ENCODE assay signal across 35 cellular contexts in the genomic region with DNA sequence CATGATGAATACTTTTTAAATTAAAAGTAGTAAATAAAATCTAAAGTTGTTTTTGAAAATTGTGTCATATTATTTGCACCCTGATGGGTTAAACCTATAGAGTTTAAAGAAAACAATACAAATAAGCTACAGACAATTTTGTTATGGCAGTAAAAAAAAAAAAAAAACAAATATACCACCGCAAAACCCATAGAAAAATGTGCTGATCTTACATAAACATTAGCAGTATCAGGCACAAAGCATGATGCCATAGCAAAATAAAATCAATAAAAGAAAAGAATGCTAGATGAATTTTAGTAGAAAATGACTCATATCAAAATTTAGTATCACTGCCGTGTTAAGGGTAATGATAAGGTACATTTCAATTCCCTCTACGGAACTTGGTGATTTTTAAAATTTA.
"Had no signal": no experiment of that assay in that cellular context is flagged by ENCODE, and none has a peak within 500 bp of the region (broad histone marks: within the 10 kb centered on the region; RNA-seq: fewer than 3 reads in every experiment).

No MANE protein-coding gene starts in this region.

- H3K4me3 ChIP-seq: MG63 had no signal

- H3K27me3 ChIP-seq: MG63 had no signal

- DNase-seq: Karpas-422, Kasumi-1, MG63, MM.1S, MV-4-11, NCI-H1048, NCI-H1092, NCI-H1092 treated with DMSO at 0.1 percent for 48 hours, NCI-H1105, NCI-H1105 treated with DMSO at 0.1 percent for 48 hours, NCI-H1417, NCI-H1417 treated with DMSO at 0.1 percent for 48 hours, NCI-H1436, NCI-H1436 treated with DMSO at 0.1 percent for 48 hours, NCI-H146, NCI-H1694, NCI-H1694 treated with DMSO at 0.1 percent for 48 hours, NCI-H187, NCI-H187 treated with DMSO at 0.1 percent for 48 hours, NCI-H1930, NCI-H2029, NCI-H2029 treated with DMSO at 0.1 percent for 48 hours, NCI-H2081, NCI-H2081 treated with DMSO at 0.1 percent for 48 hours, NCI-H2107, NCI-H2171, NCI-H2171 treated with DMSO at 0.1 percent for 48 hours, NCI-H2227 treated with DMSO at 0.1 percent for 48 hours, NCI-H226, NCI-H345, NCI-H446, NCI-H446 treated with DMSO at 0.1 percent for 48 hours, NCI-H510A, NCI-H510A treated with DMSO at 0.1 percent for 48 hours, NCI-H524 had no signal

- H3K9me3 ChIP-seq: MG63 had no signal
